ENCODE assay signal across 8 cellular contexts in the genomic region with DNA sequence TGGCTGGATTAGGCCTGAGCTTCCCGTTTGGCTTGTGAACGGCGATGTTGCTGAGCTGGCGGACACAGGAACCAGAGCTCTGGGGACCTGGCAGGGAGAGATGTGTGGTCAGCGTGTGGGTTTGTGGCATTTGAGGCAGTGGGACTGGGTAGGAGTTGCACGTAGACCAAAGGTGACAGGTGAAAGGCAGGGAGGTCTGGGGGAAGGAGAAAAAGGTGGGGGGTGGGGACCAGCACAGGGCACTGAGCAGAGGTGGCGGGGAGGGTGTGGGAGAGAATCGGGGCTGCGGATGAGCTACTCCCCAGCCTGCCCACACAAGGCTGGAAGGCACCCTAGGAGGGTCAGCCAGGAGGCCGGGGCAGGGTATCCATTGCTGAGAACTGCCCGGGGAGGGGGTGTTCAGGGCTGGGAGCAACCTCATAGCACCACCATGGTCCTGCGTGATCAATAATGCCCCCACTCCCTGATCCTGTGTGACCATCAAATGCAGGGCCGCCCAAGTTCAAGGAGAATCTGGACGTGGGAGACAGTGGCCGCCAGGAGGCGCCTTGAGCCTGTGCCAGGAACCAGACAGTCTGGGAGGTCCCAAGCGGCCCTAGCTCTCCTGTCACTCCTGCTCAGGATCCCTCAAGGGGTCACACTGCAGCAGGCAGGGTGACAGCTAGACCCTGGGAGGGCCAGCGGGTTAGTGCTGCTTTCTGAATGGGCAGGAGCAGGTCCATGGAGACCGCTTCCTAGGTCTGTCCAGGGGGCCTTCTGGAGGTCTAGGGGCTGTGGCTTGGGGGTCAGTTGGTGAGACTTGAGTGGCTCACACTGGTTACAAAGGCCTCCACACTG.
A peak's percentile ranks its signal among the peaks of the same experiment; 100 is the strongest.
DNase-seq lines count a peak whose midpoint lies in the region; ATAC-seq and TF ChIP-seq lines count a peak whose summit lies in the region.

No MANE protein-coding gene starts in this region.

- CTCF ChIA-PET in AG04449 (lab: Yijun Ruan, JAX): interaction anchor here (0.9 to 7.1 kb wide), 15 partner anchors 9 to 126 kb away, joined by 3 to 100 read pairs (median 14); a partner anchor contains a TSS

- TF ChIP-seq CTCF in AG04449 (IDR thresholded peaks at IDR 0.05; ENCODE audit: insufficient read depth, low read length, missing control alignments) (peak; percentile 88), GM12872 (IDR thresholded peaks at IDR 0.05; ENCODE audit: insufficient read depth, low read depth, low read length) (peak; percentile 91), retinal pigment epithelial cell (conservative IDR thresholded peaks at IDR 0.05; ENCODE audit: low read depth, low read length) (peak; percentile 92)

- POLR2A ChIA-PET in AG04449 (lab: Yijun Ruan, JAX): interaction anchor here (0.9 to 1.4 kb wide), 3 partner anchors 12 to 52 kb away, joined by 4 read pairs; a partner anchor contains a TSS

- ATAC-seq in GM18517 (IDR thresholded peaks at IDR 0.05; ENCODE audit: unreplicated experiment): no peak
- ATAC-seq in HG02885 (IDR thresholded peaks at IDR 0.05; ENCODE audit: poor library complexity, unreplicated experiment): no peak

- no peak for DNase-seq in AG04449 (ENCODE audit: low read depth, low spot score)
- DNase-seq in NCI-H774 (lab: John Stamatoyannopoulos, UW): peak; percentile 11
- peak; percentile 78 for DNase-seq in activated effector memory CD4-positive, alpha-beta T cell treated with anti-CD3 and anti-CD28 coated beads, Interleukin-2, amount 50 U/mL, for 16 hours
- DNase-seq in head of caudate nucleus: peak in 41 of 42 donors; percentile 58 to 92 (median 78)
- DNase-seq in retinal pigment epithelial cell (ENCODE audit: low read depth): no peak

- no peak overlapping the region for H3K4me3 ChIP-seq in AG04449 (ENCODE audit: low read depth, low read length)
- no peak overlapping the region for H3K4me3 ChIP-seq in retinal pigment epithelial cell (ENCODE audit: low read length)

- intact Hi-C loops in head of caudate nucleus (cut with DNase I): no loop called here

Comparison
In these comparisons a context has a peak if more than half of its experiments do, and no peak if none do; other contexts are left out.
1. DNase-seq: peak in NCI-H774 (single experiment), activated effector memory CD4-positive, alpha-beta T cell treated with anti-CD3 and anti-CD28 coated beads, Interleukin-2, amount 50 U/mL, for 16 hours (single experiment) and head of caudate nucleus (41 of 42); none in AG04449 (single experiment) and retinal pigment epithelial cell (single experiment).
2. Peak in every context shown above with its lines, with median percentiles within 50 percentile points of each other: CTCF ChIP-seq.